In the genomic region with DNA sequence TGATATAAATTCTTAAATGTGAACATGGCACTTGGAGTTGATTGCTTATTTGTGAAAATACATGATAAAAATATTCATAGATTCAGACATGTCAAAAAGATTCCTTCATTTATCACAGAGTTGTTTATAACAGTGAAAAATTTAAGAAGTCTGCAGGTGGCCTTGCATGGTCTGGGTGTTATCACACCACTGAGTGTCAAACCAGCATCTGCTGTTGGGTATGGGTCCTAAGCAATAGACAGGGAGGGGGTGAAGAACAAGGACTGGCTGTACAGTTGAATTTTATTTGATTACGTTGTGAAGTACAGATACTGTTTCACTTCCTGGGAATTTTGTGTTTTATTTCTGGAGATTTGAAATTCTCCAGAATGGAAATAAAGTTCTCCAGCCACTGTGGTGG, we compare ENCODE assay signal across 20 cellular contexts.
DNase-seq lines count a peak whose midpoint lies in the region; ATAC-seq and TF ChIP-seq lines count a peak whose summit lies in the region.
"Had no signal": no experiment of that assay in that cellular context is flagged by ENCODE, and none has a peak within 500 bp of the region (broad histone marks: within the 10 kb centered on the region; RNA-seq: fewer than 3 reads in every experiment).

No MANE protein-coding gene starts in this region.

- no peak for DNase-seq in stimulated activated naive CD8-positive, alpha-beta T cell treated with anti-CD3 and anti-CD28 coated beads, Interleukin-15, Interleukin-2, amounts not matched to agents 100 U/mL and 50 U/mL, for 24 hours
- no peak for DNase-seq in naive thymus-derived CD4-positive, alpha-beta T cell
- DNase-seq in SW480 (ENCODE audit: low spot score) (no peak), Peyer's patch (no peak), NCI-H1092 treated with DMSO at 0.1 percent for 48 hours (lab: John Stamatoyannopoulos, UW) (no peak)
- DNase-seq: activated CD4-positive, alpha-beta T cell treated with anti-CD3 and anti-CD28 coated beads, Interleukin-2, amount 10 ng/mL, durations not matched to agents 7 days and 5 days; dorsolateral prefrontal cortex; Kasumi-1; lower lobe of right lung; NCI-H1694 treated with DMSO at 0.1 percent for 48 hours; NCI-H2171 treated with DMSO at 0.1 percent for 48 hours; NCI-H526; RPMI8226; SK-N-SH had no signal

- POLR2A ChIA-PET in naive thymus-derived CD4-positive, alpha-beta T cell (lab: Charles Lee), result no interaction called here

- no peak overlapping the region for H3K4me3 ChIP-seq in naive thymus-derived CD4-positive, alpha-beta T cell (ENCODE audit: low read length)
- H3K4me3 ChIP-seq in Peyer's patch, result no peak overlapping the region
- H3K4me3 ChIP-seq: dorsolateral prefrontal cortex, lower lobe of right lung had no signal

- H3K4me3 Mint-ChIP-seq in stimulated activated naive CD8-positive, alpha-beta T cell treated with anti-CD3 and anti-CD28 coated beads, Interleukin-15, Interleukin-2, amounts not matched to agents 100 ng/mL and 50 ng/mL, for 24 hours, result no peak overlapping the region
- H3K4me3 Mint-ChIP-seq in activated T-helper 17 cell treated with anti-CD3 and anti-CD28 coated beads, Interleukin-2, amount 50 U/mL, for 72 hours, result no peak overlapping the region
- H3K4me3 Mint-ChIP-seq in naive thymus-derived CD4-positive, alpha-beta T cell, result no peak overlapping the region
- H3K4me3 Mint-ChIP-seq: activated CD4-positive, alpha-beta T cell treated with anti-CD3 and anti-CD28 coated beads, Interleukin-2, amount 10 ng/mL, durations not matched to agents 7 days and 5 days; T-helper 2 cell treated with Interferon-gamma antibody and Interleukin-4, amounts not matched to agents 5 μg/mL and 100 μg/mL, for 36 hours had no signal

- H3K36me3 ChIP-seq in naive thymus-derived CD4-positive, alpha-beta T cell (ENCODE audit: control insufficient read depth in 2 of 3, insufficient read depth in 3 of 3, low read length in 3 of 3), result peaks cover 3 to 30% (median 7%) of the 10 kb centered on the region in 3 experiments
- H3K36me3 ChIP-seq in Peyer's patch, result no peaks in the 10 kb centered on the region
- H3K36me3 ChIP-seq: neutrophil had no signal

- peaks cover 99% of the 10 kb centered on the region for H3K4me1 Mint-ChIP-seq in stimulated activated naive CD8-positive, alpha-beta T cell treated with anti-CD3 and anti-CD28 coated beads, Interleukin-15, Interleukin-2, amounts not matched to agents 100 ng/mL and 50 ng/mL, for 24 hours (ENCODE audit: low read depth)
- peaks cover 62% of the 10 kb centered on the region for H3K4me1 Mint-ChIP-seq in activated T-helper 17 cell treated with anti-CD3 and anti-CD28 coated beads, Interleukin-2, amount 50 U/mL, for 72 hours
- peaks cover 45 to 99% (median 94%) of the 10 kb centered on the region in 7 donors for H3K4me1 Mint-ChIP-seq in naive thymus-derived CD4-positive, alpha-beta T cell

- H3K4me1 ChIP-seq in naive thymus-derived CD4-positive, alpha-beta T cell (ENCODE audit: control insufficient read depth in 2 of 2, insufficient read depth in 2 of 2, low read length in 2 of 2), result peaks cover 37 to 50% of the 10 kb centered on the region in 2 donors
- peaks cover 0 to 27% (median 7%) of the 10 kb centered on the region in 4 donors for H3K4me1 ChIP-seq in Peyer's patch

- intact Hi-C loops in naive thymus-derived CD4-positive, alpha-beta T cell (cut with micrococcal nuclease), result no loop called here

- ATAC-seq in stimulated activated naive CD8-positive, alpha-beta T cell treated with anti-CD3 and anti-CD28 coated beads, Interleukin-15, Interleukin-2, amounts not matched to agents 100 U/mL and 50 U/mL, for 24 hours, result no peak
- ATAC-seq in activated T-helper 17 cell treated with anti-CD3 and anti-CD28 coated beads, Interleukin-2, amount 50 U/mL, for 72 hours (replicated peaks), result no peak
- peak; percentile 45 for ATAC-seq in naive thymus-derived CD4-positive, alpha-beta T cell
- ATAC-seq in activated CD4-positive, CD25-positive, alpha-beta regulatory T cell treated with anti-CD3 and anti-CD28 coated beads, Interleukin-2, amount 50 U/mL, for 24 hours, result no peak
- ATAC-seq: lower lobe of right lung had no signal

- H3K27ac ChIP-seq in naive thymus-derived CD4-positive, alpha-beta T cell (ENCODE audit: low read depth, low read length), result no peak overlapping the region
- H3K27ac ChIP-seq in Peyer's patch, result no peak overlapping the region
- H3K27ac ChIP-seq: dorsolateral prefrontal cortex, HL-60, lower lobe of right lung, neutrophil had no signal

- no peaks in the 10 kb centered on the region for H3K27me3 Mint-ChIP-seq in stimulated activated naive CD8-positive, alpha-beta T cell treated with anti-CD3 and anti-CD28 coated beads, Interleukin-15, Interleukin-2, amounts not matched to agents 100 ng/mL and 50 ng/mL, for 24 hours
- no peaks in the 10 kb centered on the region for H3K27me3 Mint-ChIP-seq in activated T-helper 17 cell treated with anti-CD3 and anti-CD28 coated beads, Interleukin-2, amount 50 U/mL, for 72 hours
- H3K27me3 Mint-ChIP-seq in naive thymus-derived CD4-positive, alpha-beta T cell, result no peaks in the 10 kb centered on the region
- H3K27me3 Mint-ChIP-seq: activated CD4-positive, alpha-beta T cell treated with anti-CD3 and anti-CD28 coated beads, Interleukin-2, amount 10 ng/mL, durations not matched to agents 7 days and 5 days had no signal

- no peak for TF ChIP-seq POLR2A in Peyer's patch (IDR thresholded peaks at IDR 0.05)

- CTCF ChIA-PET in naive thymus-derived CD4-positive, alpha-beta T cell (lab: Charles Lee), result no interaction called here

- H3K9me3 ChIP-seq in naive thymus-derived CD4-positive, alpha-beta T cell (ENCODE audit: control insufficient read depth in 2 of 3, low read length in 3 of 3), result no peaks in the 10 kb centered on the region
- no peaks in the 10 kb centered on the region for H3K9me3 ChIP-seq in Peyer's patch
- H3K9me3 ChIP-seq: lower lobe of right lung, neutrophil, SK-N-SH had no signal

- H3K27me3 ChIP-seq in naive thymus-derived CD4-positive, alpha-beta T cell (ENCODE audit: control insufficient read depth in 2 of 2, insufficient read depth in 2 of 2, low read length in 2 of 2), result no peaks in the 10 kb centered on the region
- no peaks in the 10 kb centered on the region for H3K27me3 ChIP-seq in Peyer's patch
- H3K27me3 ChIP-seq: dorsolateral prefrontal cortex, neutrophil had no signal

- no peak for TF ChIP-seq CTCF in Peyer's patch (IDR thresholded peaks at IDR 0.05)

- no peaks in the 10 kb centered on the region for H3K9me3 Mint-ChIP-seq in stimulated activated naive CD8-positive, alpha-beta T cell treated with anti-CD3 and anti-CD28 coated beads, Interleukin-15, Interleukin-2, amounts not matched to agents 100 ng/mL and 50 ng/mL, for 24 hours
- H3K9me3 Mint-ChIP-seq in activated T-helper 17 cell treated with anti-CD3 and anti-CD28 coated beads, Interleukin-2, amount 50 U/mL, for 72 hours, result no peaks in the 10 kb centered on the region
- H3K9me3 Mint-ChIP-seq in naive thymus-derived CD4-positive, alpha-beta T cell, result no peaks in the 10 kb centered on the region
- H3K9me3 Mint-ChIP-seq: activated CD4-positive, alpha-beta T cell treated with anti-CD3 and anti-CD28 coated beads, Interleukin-2, amount 10 ng/mL, durations not matched to agents 7 days and 5 days; T-helper 2 cell treated with Interferon-gamma antibody and Interleukin-4, amounts not matched to agents 5 μg/mL and 100 μg/mL, for 36 hours had no signal

- H3K36me3 Mint-ChIP-seq in stimulated activated naive CD8-positive, alpha-beta T cell treated with anti-CD3 and anti-CD28 coated beads, Interleukin-15, Interleukin-2, amounts not matched to agents 100 ng/mL and 50 ng/mL, for 24 hours (ENCODE audit: low read depth), result peaks cover 75% of the 10 kb centered on the region
- H3K36me3 Mint-ChIP-seq in activated T-helper 17 cell treated with anti-CD3 and anti-CD28 coated beads, Interleukin-2, amount 50 U/mL, for 72 hours (ENCODE audit: low read depth), result peaks cover 99% of the 10 kb centered on the region
- H3K36me3 Mint-ChIP-seq in naive thymus-derived CD4-positive, alpha-beta T cell, result peaks cover 4 to 32% (median 25%) of the 10 kb centered on the region in 5 donors

- H3K27ac Mint-ChIP-seq in stimulated activated naive CD8-positive, alpha-beta T cell treated with anti-CD3 and anti-CD28 coated beads, Interleukin-15, Interleukin-2, amounts not matched to agents 100 ng/mL and 50 ng/mL, for 24 hours, result peak overlapping the region; percentile 91
- peak overlapping the region; percentile 69 for H3K27ac Mint-ChIP-seq in activated T-helper 17 cell treated with anti-CD3 and anti-CD28 coated beads, Interleukin-2, amount 50 U/mL, for 72 hours
- peak overlapping the region in 6 of 9 donors; percentile 8 to 80 (median 46) for H3K27ac Mint-ChIP-seq in naive thymus-derived CD4-positive, alpha-beta T cell
- H3K27ac Mint-ChIP-seq: activated CD4-positive, alpha-beta T cell treated with anti-CD3 and anti-CD28 coated beads, Interleukin-2, amount 10 ng/mL, durations not matched to agents 7 days and 5 days; T-helper 2 cell treated with Interferon-gamma antibody and Interleukin-4, amounts not matched to agents 5 μg/mL and 100 μg/mL, for 36 hours had no signal
